Comparison of ENCODE assay signal across 1 cellular context in genomic region chr5:34838785-34839714, GRCh38.
TF ChIP-seq lines count a peak whose summit lies in the region.

TSS of gene TTC23L (plus strand) at chr5:34839164. CDS start at chr5:34840672, 1,508 bp downstream.

TF ChIP-seq in HepG2, 621 proteins besides CTCF, POLR2A, EP300 and RAD21 (continued from another document):
- TF ChIP-seq SRSF9 (IDR thresholded peaks at IDR 0.05; ENCODE audit: borderline replicate concordance, insufficient read depth, low read depth, low read length, poor library complexity, severe bottlenecking): no peak
- TF ChIP-seq ZNF569 (CRISPR knock-in tag; IDR thresholded peaks at IDR 0.05; ENCODE audit: borderline replicate concordance): peak; percentile 77; the same call in 1 of the 2 replicates
- TF ChIP-seq ZNF232 (CRISPR knock-in tag; IDR thresholded peaks at IDR 0.05; ENCODE audit: borderline replicate concordance): peak; percentile 62; the same call in 1 of the 2 replicates
- peak; percentile 97 for TF ChIP-seq ZNF350 (CRISPR knock-in tag; IDR thresholded peaks at IDR 0.05; ENCODE audit: borderline replicate concordance, low read depth)
- no peak for TF ChIP-seq ZNF251 (CRISPR knock-in tag; IDR thresholded peaks at IDR 0.05)
- no peak for TF ChIP-seq SSRP1 (CRISPR knock-in tag; IDR thresholded peaks at IDR 0.05)
- 0 out of 2 replicates have a peak, but pooled peaks have one; percentile 51 for TF ChIP-seq HES4 (CRISPR knock-in tag; IDR thresholded peaks at IDR 0.05; ENCODE audit: borderline replicate concordance)
- TF ChIP-seq ZSCAN29 (CRISPR knock-in tag; conservative IDR thresholded peaks at IDR 0.05): no peak; the same call in 1 of the 2 replicates
- TF ChIP-seq SMAD3 (CRISPR knock-in tag; IDR thresholded peaks at IDR 0.05): peak; percentile 45; the same call in 1 of the 2 replicates
- TF ChIP-seq MAF1 (CRISPR knock-in tag; IDR thresholded peaks at IDR 0.05; ENCODE audit: borderline replicate concordance): 0 out of 2 replicates have a peak, but pooled peaks have one; percentile 57
- TF ChIP-seq PHF8 (CRISPR knock-in tag; IDR thresholded peaks at IDR 0.05): peak; percentile 82
- TF ChIP-seq SALL1 (CRISPR knock-in tag; IDR thresholded peaks at IDR 0.05): peak; percentile 97
- TF ChIP-seq REXO4 (CRISPR knock-in tag; IDR thresholded peaks at IDR 0.05; ENCODE audit: borderline replicate concordance): no peak
- TF ChIP-seq ATF2 (CRISPR knock-in tag; IDR thresholded peaks at IDR 0.05): no peak; the same call in 1 of the 2 replicates
- TF ChIP-seq HHEX (CRISPR knock-in tag; IDR thresholded peaks at IDR 0.05): no peak
- 0 out of 2 replicates have a peak, but pooled peaks have one; percentile 29 for TF ChIP-seq LBX2 (CRISPR knock-in tag; IDR thresholded peaks at IDR 0.05; ENCODE audit: borderline replicate concordance)
- TF ChIP-seq GMEB1 (CRISPR knock-in tag; IDR thresholded peaks at IDR 0.05; ENCODE audit: borderline replicate concordance): peak; percentile 89; the same call in 1 of the 2 replicates
- TF ChIP-seq ZNF83 (CRISPR knock-in tag; IDR thresholded peaks at IDR 0.05; ENCODE audit: borderline replicate concordance): peak; percentile 43; the same call in 1 of the 2 replicates
- TF ChIP-seq ZNF724P (CRISPR knock-in tag; IDR thresholded peaks at IDR 0.05; ENCODE audit: borderline replicate concordance): no peak; the same call in 1 of the 2 replicates
- TF ChIP-seq HDAC6 (IDR thresholded peaks at IDR 0.05; ENCODE audit: low read depth, low read length): no peak
- TF ChIP-seq EHMT2 (IDR thresholded peaks at IDR 0.05; ENCODE audit: borderline replicate concordance, low read depth, low read length): peak; percentile 46; the same call in 1 of the 2 replicates
- no peak for TF ChIP-seq FOXA1 (IDR thresholded peaks at IDR 0.05)
- TF ChIP-seq FOXA1 (CRISPR knock-in tag; IDR thresholded peaks at IDR 0.05): peak; percentile 42
- peak; percentile 50 for TF ChIP-seq ZNF713 (CRISPR knock-in tag; IDR thresholded peaks at IDR 0.05)
- no peak for TF ChIP-seq ZNF513 (CRISPR knock-in tag; conservative IDR thresholded peaks at IDR 0.05)
- TF ChIP-seq NFYB (CRISPR knock-in tag; IDR thresholded peaks at IDR 0.05): peak; percentile 40; the same call in 1 of the 2 replicates
- peak; percentile 100 for TF ChIP-seq U2AF2 (IDR thresholded peaks at IDR 0.05; ENCODE audit: low read depth, low read length)
- peak; percentile 91; the same call in 1 of the 2 replicates for TF ChIP-seq CAMTA2 (CRISPR knock-in tag; IDR thresholded peaks at IDR 0.05; ENCODE audit: borderline replicate concordance)
- TF ChIP-seq KDM5B (CRISPR knock-in tag; IDR thresholded peaks at IDR 0.05; ENCODE audit: borderline replicate concordance): peak; percentile 96
- 0 out of 2 replicates have a peak, but pooled peaks have one; percentile 10 for TF ChIP-seq SIX4 (CRISPR knock-in tag; IDR thresholded peaks at IDR 0.05)
- no peak for TF ChIP-seq SIX1 (CRISPR knock-in tag; IDR thresholded peaks at IDR 0.05; ENCODE audit: borderline replicate concordance)
- TF ChIP-seq ZBTB10 (CRISPR knock-in tag; IDR thresholded peaks at IDR 0.05; ENCODE audit: borderline replicate concordance): no peak
- peak; percentile 97 for TF ChIP-seq ZNF33B (CRISPR knock-in tag; IDR thresholded peaks at IDR 0.05)
- TF ChIP-seq ZNF274 (CRISPR knock-in tag; IDR thresholded peaks at IDR 0.05): peak; percentile 88; the same call in 1 of the 2 replicates
- TF ChIP-seq TBP (CRISPR knock-in tag; IDR thresholded peaks at IDR 0.05): no peak
- TF ChIP-seq ZNF761 (CRISPR knock-in tag; conservative IDR thresholded peaks at IDR 0.05): peak; percentile 88; the same call in 1 of the 2 replicates
- TF ChIP-seq DRAP1 (CRISPR knock-in tag; IDR thresholded peaks at IDR 0.05): 0 out of 2 replicates have a peak, but pooled peaks have one; percentile 73
- no peak for TF ChIP-seq TEAD2 (CRISPR knock-in tag; IDR thresholded peaks at IDR 0.05)
- no peak for TF ChIP-seq PATZ1 (CRISPR knock-in tag; IDR thresholded peaks at IDR 0.05)
- no peak for TF ChIP-seq ZBTB49 (CRISPR knock-in tag; IDR thresholded peaks at IDR 0.05; ENCODE audit: borderline replicate concordance)
- TF ChIP-seq FIP1L1 (IDR thresholded peaks at IDR 0.05; ENCODE audit: borderline replicate concordance, insufficient read depth, low read depth, low read length): no peak
- no peak for TF ChIP-seq ZNF607 (CRISPR knock-in tag; IDR thresholded peaks at IDR 0.05; ENCODE audit: borderline replicate concordance)
- peak; percentile 78; the same call in 1 of the 2 replicates for TF ChIP-seq KLF12 (CRISPR knock-in tag; IDR thresholded peaks at IDR 0.05; ENCODE audit: borderline replicate concordance)
- TF ChIP-seq ASH2L (IDR thresholded peaks at IDR 0.05; ENCODE audit: insufficient read length, low read depth, low read length): peak; percentile 89
- TF ChIP-seq KLF6 (CRISPR knock-in tag; IDR thresholded peaks at IDR 0.05): peak; percentile 53; the same call in 1 of the 2 replicates
- TF ChIP-seq ZSCAN12 (CRISPR knock-in tag; IDR thresholded peaks at IDR 0.05): no peak
- TF ChIP-seq ZNF563 (CRISPR knock-in tag; IDR thresholded peaks at IDR 0.05): 0 out of 2 replicates have a peak, but pooled peaks have one; percentile 39
- TF ChIP-seq RBM22 (optimal IDR thresholded peaks at IDR 0.05; ENCODE audit: low read length): peak; percentile 100
- TF ChIP-seq CENPT (CRISPR knock-in tag; IDR thresholded peaks at IDR 0.05; ENCODE audit: low read depth): 0 out of 2 replicates have a peak, but pooled peaks have one; percentile 55
- TF ChIP-seq HMGA1 (CRISPR knock-in tag; conservative IDR thresholded peaks at IDR 0.05): no peak
- TF ChIP-seq ATF7 (IDR thresholded peaks at IDR 0.05): no peak
- 0 out of 2 replicates have a peak, but pooled peaks have one; percentile 19 for TF ChIP-seq ATF7 (CRISPR knock-in tag; IDR thresholded peaks at IDR 0.05)
- peak; percentile 23; the same call in 1 of the 2 replicates for TF ChIP-seq MLX (CRISPR knock-in tag; IDR thresholded peaks at IDR 0.05)
- TF ChIP-seq ERF (CRISPR knock-in tag; IDR thresholded peaks at IDR 0.05): peak; percentile 69; the same call in 1 of the 2 replicates
- TF ChIP-seq ZNF382 (CRISPR knock-in tag; IDR thresholded peaks at IDR 0.05; ENCODE audit: borderline replicate concordance): no peak
- no peak for TF ChIP-seq PCBP2 (optimal IDR thresholded peaks at IDR 0.05; ENCODE audit: low read depth, low read length, poor library complexity, severe bottlenecking)
- TF ChIP-seq NKX3-1 (CRISPR knock-in tag; IDR thresholded peaks at IDR 0.05): peak; percentile 73; the same call in 1 of the 2 replicates
- no peak for TF ChIP-seq ZNF589 (CRISPR knock-in tag; conservative IDR thresholded peaks at IDR 0.05)
